ENCODE assay signal across 22 cellular contexts in the genomic region with DNA sequence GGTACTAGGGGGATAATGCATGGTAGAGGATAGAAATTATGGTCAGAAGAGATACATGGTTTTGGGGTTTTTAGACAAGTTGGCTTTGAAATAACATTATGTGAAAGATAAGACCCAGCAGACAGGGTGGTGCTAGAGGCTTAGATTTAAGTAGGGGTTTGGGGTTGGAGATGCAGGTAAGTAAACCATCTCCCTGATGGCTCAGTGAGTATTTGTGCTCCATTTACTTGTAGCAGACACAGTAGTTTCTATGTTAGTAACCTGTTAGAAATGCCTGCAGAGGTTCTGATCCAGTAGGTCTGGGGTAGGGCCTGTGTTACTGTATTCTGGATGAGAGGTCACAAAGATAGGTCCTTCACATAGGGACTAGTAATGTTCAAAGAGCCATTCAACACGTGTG.
"Had no signal": no experiment of that assay in that cellular context is flagged by ENCODE, and none has a peak within 500 bp of the region (broad histone marks: within the 10 kb centered on the region; RNA-seq: fewer than 3 reads in every experiment).

No MANE protein-coding gene starts in this region.

- H3K27me3 Mint-ChIP-seq: dendritic cell treated with granulocyte-macrophage colony-stimulating factor and Interleukin-4, amounts not matched to agents 40 ng/mL and 50 ng/mL, for 4 days; effector memory CD8-positive, alpha-beta T cell; naive thymus-derived CD8-positive, alpha-beta T cell; stimulated activated naive CD8-positive, alpha-beta T cell treated with anti-CD3 and anti-CD28 coated beads, Interleukin-15, amount 100 ng/mL, for 72 hours had no signal

- FAIRE-seq: colon, small intestine had no signal

- H3K4me1 Mint-ChIP-seq: neural progenitor cell had no signal

- DNase-seq: effector memory CD8-positive, alpha-beta T cell; esophagus squamous epithelium; foreskin fibroblast; glutamatergic neuron; islet precursor cell; mammary epithelial cell; mucosa of descending colon; naive thymus-derived CD8-positive, alpha-beta T cell; nucleus accumbens; ovary; stimulated activated CD4-positive, alpha-beta T cell treated with anti-CD3 and anti-CD28 coated beads, Interleukin-12 subunit alpha, Interleukin-12 subunit beta, amount 100 ng/mL, for 4 hours; stimulated activated naive CD8-positive, alpha-beta T cell treated with anti-CD3 and anti-CD28 coated beads, Interleukin-15, amount 100 ng/mL, for 72 hours; testis; upper lobe of right lung had no signal

- H3K27me3 ChIP-seq: esophagus squamous epithelium, gastroesophageal sphincter, neural progenitor cell, ovary, right atrium auricular region, testis, tibial nerve, upper lobe of right lung had no signal

- H3K4me2 ChIP-seq: neural progenitor cell had no signal

- H2AFZ ChIP-seq: neural progenitor cell had no signal

- H3K4me3 ChIP-seq: esophagus squamous epithelium, gastroesophageal sphincter, mucosa of descending colon, neural progenitor cell, ovary, right atrium auricular region, testis, tibial nerve, upper lobe of right lung had no signal

- H3K4me3 Mint-ChIP-seq: dendritic cell treated with granulocyte-macrophage colony-stimulating factor and Interleukin-4, amounts not matched to agents 40 ng/mL and 50 ng/mL, for 4 days; effector memory CD8-positive, alpha-beta T cell; naive thymus-derived CD8-positive, alpha-beta T cell; neural progenitor cell; stimulated activated naive CD8-positive, alpha-beta T cell treated with anti-CD3 and anti-CD28 coated beads, Interleukin-15, amount 100 ng/mL, for 72 hours had no signal

- H3K9me3 Mint-ChIP-seq: dendritic cell treated with granulocyte-macrophage colony-stimulating factor and Interleukin-4, amounts not matched to agents 40 ng/mL and 50 ng/mL, for 4 days; effector memory CD8-positive, alpha-beta T cell; naive thymus-derived CD8-positive, alpha-beta T cell; neural progenitor cell; stimulated activated naive CD8-positive, alpha-beta T cell treated with anti-CD3 and anti-CD28 coated beads, Interleukin-15, amount 100 ng/mL, for 72 hours had no signal

- H3K36me3 ChIP-seq: ovary had no signal

- H3K9ac ChIP-seq: neural progenitor cell had no signal

- H3K27ac Mint-ChIP-seq: dendritic cell treated with granulocyte-macrophage colony-stimulating factor and Interleukin-4, amounts not matched to agents 40 ng/mL and 50 ng/mL, for 4 days; neural progenitor cell had no signal

- H3K27ac ChIP-seq: esophagus squamous epithelium, gastroesophageal sphincter, neural progenitor cell, ovary, right atrium auricular region, testis, tibial nerve, upper lobe of right lung had no signal

- H3K9me3 ChIP-seq: esophagus squamous epithelium, gastroesophageal sphincter, mucosa of descending colon, ovary, right atrium auricular region, testis, tibial nerve, upper lobe of right lung had no signal

- H3K4me1 ChIP-seq: neural progenitor cell, right atrium auricular region, testis had no signal

- ATAC-seq: effector memory CD8-positive, alpha-beta T cell; gastroesophageal sphincter; left lobe of liver; mucosa of descending colon; naive thymus-derived CD8-positive, alpha-beta T cell; stimulated activated naive CD8-positive, alpha-beta T cell treated with anti-CD3 and anti-CD28 coated beads, Interleukin-15, amount 100 ng/mL, for 72 hours; upper lobe of right lung had no signal
